In the genomic region with DNA sequence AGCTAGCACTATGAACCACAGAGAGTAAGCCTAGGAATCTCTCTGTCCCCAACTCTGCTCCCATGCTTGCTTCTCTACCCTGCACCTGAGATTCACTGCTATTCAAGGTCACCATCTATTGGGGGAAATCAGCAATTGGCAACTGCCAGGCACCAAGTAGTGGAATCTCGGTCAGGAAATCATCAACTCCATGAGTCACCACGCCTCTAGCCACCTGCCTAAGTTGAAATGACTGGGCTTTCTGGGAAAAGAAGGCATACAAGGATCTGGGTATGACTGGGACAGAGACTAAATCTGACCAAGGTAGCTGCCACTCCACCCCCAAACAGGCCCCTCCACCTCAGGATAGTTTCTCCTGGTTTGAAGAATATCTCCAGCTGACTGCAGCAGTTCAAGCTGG, we compare ENCODE assay signal across 10 cellular contexts.
A peak's percentile ranks its signal among the peaks of the same experiment; 100 is the strongest.
DNase-seq lines count a peak whose midpoint lies in the region; ATAC-seq and TF ChIP-seq lines count a peak whose summit lies in the region.
"Had no signal": no experiment of that assay in that cellular context is flagged by ENCODE, and none has a peak within 500 bp of the region (broad histone marks: within the 10 kb centered on the region; RNA-seq: fewer than 3 reads in every experiment).

No MANE protein-coding gene starts in this region.

- H3K4me3 ChIP-seq in uterus, result no peak overlapping the region
- no peak overlapping the region for H3K4me3 ChIP-seq in testis
- H3K4me3 ChIP-seq: thoracic aorta had no signal

- peaks cover 9% of the 10 kb centered on the region for H3K9me3 Mint-ChIP-seq in activated T-helper 2 cell treated with anti-CD3 and anti-CD28 coated beads, Interferon-gamma antibody, Interleukin-2, Interleukin-4, amounts not matched to agents 10 μg/mL and 5 μg/mL and 100 μg/mL, durations not matched to agents 14 hours and 24 hours and 36 hours

- H3K4me1 Mint-ChIP-seq in activated T-helper 2 cell treated with anti-CD3 and anti-CD28 coated beads, Interferon-gamma antibody, Interleukin-2, Interleukin-4, amounts not matched to agents 10 μg/mL and 5 μg/mL and 100 μg/mL, durations not matched to agents 14 hours and 24 hours and 36 hours (ENCODE audit: low read depth), result peaks cover 65% of the 10 kb centered on the region

- no peaks in the 10 kb centered on the region for H3K4me1 ChIP-seq in uterus
- H3K4me1 ChIP-seq in testis, result no peaks in the 10 kb centered on the region

- TF ChIP-seq CTCF in uterus (IDR thresholded peaks at IDR 0.05) (no peak), testis (IDR thresholded peaks at IDR 0.05) (no peak)

- no peaks in the 10 kb centered on the region for H3K27me3 ChIP-seq in uterus
- no peaks in the 10 kb centered on the region for H3K27me3 ChIP-seq in testis

- intact Hi-C loops in activated T-helper 2 cell treated with anti-CD3 and anti-CD28 coated beads, Interferon-gamma antibody, Interleukin-2, Interleukin-4, amounts not matched to agents 10 μg/mL and 5 μg/mL and 100 μg/mL, durations not matched to agents 14 hours and 24 hours and 36 hours (cut with micrococcal nuclease), result loop anchor here (1.0 to 5.0 kb wide), 19 partner anchors 31 to 964 kb away; a partner anchor contains a TSS
- intact Hi-C loops in uterus (cut with DNase I; ENCODE audit: low total_unique reads), result no loop called here
- intact Hi-C loops in testis (cut with DNase I; ENCODE audit: low total_unique reads), result no loop called here

- ATAC-seq in GM19438 (IDR thresholded peaks at IDR 0.05; ENCODE audit: low read depth, unreplicated experiment) (peak; percentile 71), HG03097 (IDR thresholded peaks at IDR 0.05; ENCODE audit: low FRiP score, unreplicated experiment) (peak; percentile 46)

- peaks cover 7% of the 10 kb centered on the region for H3K36me3 Mint-ChIP-seq in activated T-helper 2 cell treated with anti-CD3 and anti-CD28 coated beads, Interferon-gamma antibody, Interleukin-2, Interleukin-4, amounts not matched to agents 10 μg/mL and 5 μg/mL and 100 μg/mL, durations not matched to agents 14 hours and 24 hours and 36 hours (ENCODE audit: low read depth)

- H3K4me3 Mint-ChIP-seq in activated T-helper 2 cell treated with anti-CD3 and anti-CD28 coated beads, Interferon-gamma antibody, Interleukin-2, Interleukin-4, amounts not matched to agents 10 μg/mL and 5 μg/mL and 100 μg/mL, durations not matched to agents 14 hours and 24 hours and 36 hours (ENCODE audit: low read depth), result no peak overlapping the region

- H3K36me3 ChIP-seq in uterus (no peaks in the 10 kb centered on the region), testis (ENCODE audit: low read depth, missing control alignments) (no peaks in the 10 kb centered on the region)
- H3K36me3 ChIP-seq: thoracic aorta had no signal

- H3K27ac ChIP-seq in uterus (no peak overlapping the region), testis (no peak overlapping the region)
- H3K27ac ChIP-seq: HL-60, thoracic aorta had no signal

- peak; percentile 10 for DNase-seq in activated T-helper 2 cell treated with anti-CD3 and anti-CD28 coated beads, Interferon-gamma antibody, Interleukin-2, Interleukin-4, amounts not matched to agents 10 μg/mL and 5 μg/mL and 100 μg/mL, durations not matched to agents 14 hours and 24 hours and 36 hours (ENCODE audit: low spot score)
- DNase-seq in stimulated activated CD4-positive, alpha-beta T cell treated with anti-CD3 and anti-CD28 coated beads, TNF-alpha, amount 100 ng/mL, for 48 hours (ENCODE audit: low read depth in 3 of 3), result peak; percentile 43 to 70 (median 50)
- DNase-seq in uterus, result no peak
- no peak for DNase-seq in HuH-7.5 (ENCODE audit: low spot score)
- no peak for DNase-seq in testis
- DNase-seq in iPS-NIHi11 (ENCODE audit: low spot score), result no peak

- no peak for TF ChIP-seq POLR2A in uterus (IDR thresholded peaks at IDR 0.05)
- no peak for TF ChIP-seq POLR2A in testis (IDR thresholded peaks at IDR 0.05)

- no peaks in the 10 kb centered on the region for H3K27me3 Mint-ChIP-seq in activated T-helper 2 cell treated with anti-CD3 and anti-CD28 coated beads, Interferon-gamma antibody, Interleukin-2, Interleukin-4, amounts not matched to agents 10 μg/mL and 5 μg/mL and 100 μg/mL, durations not matched to agents 14 hours and 24 hours and 36 hours (ENCODE audit: low read depth)

- H3K9me3 ChIP-seq in uterus, result no peaks in the 10 kb centered on the region
- H3K9me3 ChIP-seq in testis, result no peaks in the 10 kb centered on the region
- H3K9me3 ChIP-seq: thoracic aorta had no signal

- WGBS in testis, 2 donors, result 88 to 100% methylated on average over 2 of the region's 2 CpGs

- peak overlapping the region; percentile 47 for H3K27ac Mint-ChIP-seq in activated T-helper 2 cell treated with anti-CD3 and anti-CD28 coated beads, Interferon-gamma antibody, Interleukin-2, Interleukin-4, amounts not matched to agents 10 μg/mL and 5 μg/mL and 100 μg/mL, durations not matched to agents 14 hours and 24 hours and 36 hours

Comparison
In these comparisons a context has a peak if more than half of its experiments do, and no peak if none do; other contexts are left out.
1. DNase-seq: peak in activated T-helper 2 cell treated with anti-CD3 and anti-CD28 coated beads, Interferon-gamma antibody, Interleukin-2, Interleukin-4, amounts not matched to agents 10 μg/mL and 5 μg/mL and 100 μg/mL, durations not matched to agents 14 hours and 24 hours and 36 hours (single experiment) and stimulated activated CD4-positive, alpha-beta T cell treated with anti-CD3 and anti-CD28 coated beads, TNF-alpha, amount 100 ng/mL, for 48 hours (3 of 3); none in uterus (0 of 2), HuH-7.5 (single experiment), testis (single experiment) and iPS-NIHi11 (single experiment).